Comparison of ENCODE assay signal across 9 cellular contexts in the genomic region with DNA sequence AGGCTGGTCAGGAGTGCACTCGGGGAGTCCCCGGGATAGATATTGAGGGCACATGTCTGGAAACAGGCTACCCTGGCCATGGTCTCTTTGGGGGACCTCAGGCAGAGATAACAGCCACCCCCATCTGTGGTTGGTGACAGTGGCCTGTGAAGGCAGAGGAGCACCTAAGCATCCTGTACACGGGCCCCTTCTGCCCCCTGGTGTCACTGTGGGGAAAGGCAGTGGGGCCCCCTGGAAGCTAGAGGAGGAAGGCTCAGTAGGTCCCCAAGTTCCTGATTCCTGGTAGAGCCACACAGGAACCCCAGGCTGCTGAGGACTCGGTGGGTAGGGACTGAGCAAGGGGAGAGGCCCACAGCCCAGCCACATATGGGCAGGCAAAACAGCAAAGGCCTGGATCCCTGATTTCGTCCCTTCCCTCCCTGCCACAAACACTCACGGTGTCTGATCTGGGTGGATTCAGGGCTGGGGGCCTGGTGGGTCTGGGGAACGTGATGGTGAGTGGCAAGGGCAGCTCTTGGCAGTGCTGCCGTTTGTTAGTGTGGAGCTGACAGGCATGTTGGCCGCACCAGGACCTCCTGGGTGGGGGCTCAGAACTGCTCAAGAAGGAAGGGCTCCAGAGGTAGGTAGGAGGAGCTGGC. TPM values are rescaled to one million over a fixed set of nuclear protein-coding genes. Genes with fewer than 3 reads are reported as not detected.
DNase-seq lines count a peak whose midpoint lies in the region; ATAC-seq, FAIRE-seq and TF ChIP-seq lines count a peak whose summit lies in the region.
"Had no signal": no experiment of that assay in that cellular context is flagged by ENCODE, and none has a peak within 500 bp of the region (broad histone marks: within the 10 kb centered on the region; RNA-seq: fewer than 3 reads in every experiment).

No MANE protein-coding gene starts in this region.

- TF ChIP-seq CTCF in WTC11 (IDR thresholded peaks at IDR 0.05) (peak; percentile 54), cardiac fibroblast (IDR thresholded peaks at IDR 0.05; ENCODE audit: low read depth, low read length) (peak; percentile 86)

- H3K27ac Mint-ChIP-seq in WTC11: no peak overlapping the region
- H3K27ac Mint-ChIP-seq: activated naive CD8-positive, alpha-beta T cell had no signal

- POLR2A ChIA-PET in WTC11 (lab: Charles Lee): no interaction called here

- no peaks in the 10 kb centered on the region for H3K27me3 Mint-ChIP-seq in WTC11 (ENCODE audit: low read depth)
- H3K27me3 Mint-ChIP-seq: activated naive CD8-positive, alpha-beta T cell had no signal

- H3K9me3 Mint-ChIP-seq in WTC11: no peaks in the 10 kb centered on the region

- FAIRE-seq in HTR-8/SVneo (lab: Jason Lieb, UNC): no peak

- H3K4me3 Mint-ChIP-seq in WTC11: no peak overlapping the region
- H3K4me3 Mint-ChIP-seq: activated naive CD8-positive, alpha-beta T cell had no signal

- no peaks in the 10 kb centered on the region for H3K4me1 Mint-ChIP-seq in WTC11

- no peak overlapping the region for H3K4me3 ChIP-seq in cardiac fibroblast (replicated peaks in 1 of 2; ENCODE audit: low read depth in 2 of 2, low read length in 2 of 2)

- H3K36me3 Mint-ChIP-seq in WTC11: peaks cover 75% of the 10 kb centered on the region

- CTCF ChIA-PET in WTC11 (lab: Charles Lee): interaction anchor here (0.6 to 4.2 kb wide), 16 partner anchors 8 to 521 kb away, joined by 3 to 30 read pairs (median 4); a partner anchor contains a TSS

- DNase-seq in GM03348 (ENCODE audit: low spot score) (peak; percentile 82), HTR-8/SVneo (ENCODE audit: insufficient read length, low spot score) (peak; percentile 55), WTC11 (ENCODE audit: low spot score) (peak; percentile 60), cardiac fibroblast (ENCODE audit: low read depth in 2 of 2) (peak; percentile 36 to 47), lung microvascular endothelial cell (ENCODE audit: low read depth in 2 of 2) (peak; percentile 32 to 49)
- DNase-seq in stimulated activated CD8-positive, alpha-beta memory T cell treated with anti-CD3 and anti-CD28 coated beads, Interleukin-2, amount 100 ng/mL, for 48 hours (ENCODE audit: low read depth in 2 of 2): peak; percentile 53 to 63

- ATAC-seq in WTC11 (peak; percentile 88), GM19463 (IDR thresholded peaks at IDR 0.05; ENCODE audit: unreplicated experiment) (no peak), GM21528 (IDR thresholded peaks at IDR 0.05; ENCODE audit: low FRiP score, unreplicated experiment) (no peak)

TF ChIP-seq in WTC11, 78 proteins besides CTCF, POLR2A, EP300 and RAD21:
- TF ChIP-seq, protein P1, sequence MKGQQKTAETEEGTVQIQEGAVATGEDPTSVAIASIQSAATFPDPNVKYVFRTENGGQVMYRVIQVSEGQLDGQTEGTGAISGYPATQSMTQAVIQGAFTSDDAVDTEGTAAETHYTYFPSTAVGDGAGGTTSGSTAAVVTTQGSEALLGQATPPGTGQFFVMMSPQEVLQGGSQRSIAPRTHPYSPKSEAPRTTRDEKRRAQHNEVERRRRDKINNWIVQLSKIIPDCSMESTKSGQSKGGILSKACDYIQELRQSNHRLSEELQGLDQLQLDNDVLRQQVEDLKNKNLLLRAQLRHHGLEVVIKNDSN (CRISPR knock-in tag; IDR thresholded peaks at IDR 0.05): no peak
- TF ChIP-seq ATF1 (CRISPR knock-in tag; IDR thresholded peaks at IDR 0.05) (no peak), SMAD4 (CRISPR knock-in tag; IDR thresholded peaks at IDR 0.05) (no peak), ZNF671 (CRISPR knock-in tag; IDR thresholded peaks at IDR 0.05) (no peak), JUN (CRISPR knock-in tag; IDR thresholded peaks at IDR 0.05) (no peak), SP1 (CRISPR knock-in tag; conservative IDR thresholded peaks at IDR 0.05) (no peak), RELA (CRISPR knock-in tag; IDR thresholded peaks at IDR 0.05; ENCODE audit: borderline replicate concordance) (no peak)
- TF ChIP-seq, protein P2, sequence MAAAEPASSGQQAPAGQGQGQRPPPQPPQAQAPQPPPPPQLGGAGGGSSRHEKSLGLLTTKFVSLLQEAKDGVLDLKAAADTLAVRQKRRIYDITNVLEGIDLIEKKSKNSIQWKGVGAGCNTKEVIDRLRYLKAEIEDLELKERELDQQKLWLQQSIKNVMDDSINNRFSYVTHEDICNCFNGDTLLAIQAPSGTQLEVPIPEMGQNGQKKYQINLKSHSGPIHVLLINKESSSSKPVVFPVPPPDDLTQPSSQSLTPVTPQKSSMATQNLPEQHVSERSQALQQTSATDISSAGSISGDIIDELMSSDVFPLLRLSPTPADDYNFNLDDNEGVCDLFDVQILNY (CRISPR knock-in tag; IDR thresholded peaks at IDR 0.05): no peak
- TF ChIP-seq, protein P3, sequence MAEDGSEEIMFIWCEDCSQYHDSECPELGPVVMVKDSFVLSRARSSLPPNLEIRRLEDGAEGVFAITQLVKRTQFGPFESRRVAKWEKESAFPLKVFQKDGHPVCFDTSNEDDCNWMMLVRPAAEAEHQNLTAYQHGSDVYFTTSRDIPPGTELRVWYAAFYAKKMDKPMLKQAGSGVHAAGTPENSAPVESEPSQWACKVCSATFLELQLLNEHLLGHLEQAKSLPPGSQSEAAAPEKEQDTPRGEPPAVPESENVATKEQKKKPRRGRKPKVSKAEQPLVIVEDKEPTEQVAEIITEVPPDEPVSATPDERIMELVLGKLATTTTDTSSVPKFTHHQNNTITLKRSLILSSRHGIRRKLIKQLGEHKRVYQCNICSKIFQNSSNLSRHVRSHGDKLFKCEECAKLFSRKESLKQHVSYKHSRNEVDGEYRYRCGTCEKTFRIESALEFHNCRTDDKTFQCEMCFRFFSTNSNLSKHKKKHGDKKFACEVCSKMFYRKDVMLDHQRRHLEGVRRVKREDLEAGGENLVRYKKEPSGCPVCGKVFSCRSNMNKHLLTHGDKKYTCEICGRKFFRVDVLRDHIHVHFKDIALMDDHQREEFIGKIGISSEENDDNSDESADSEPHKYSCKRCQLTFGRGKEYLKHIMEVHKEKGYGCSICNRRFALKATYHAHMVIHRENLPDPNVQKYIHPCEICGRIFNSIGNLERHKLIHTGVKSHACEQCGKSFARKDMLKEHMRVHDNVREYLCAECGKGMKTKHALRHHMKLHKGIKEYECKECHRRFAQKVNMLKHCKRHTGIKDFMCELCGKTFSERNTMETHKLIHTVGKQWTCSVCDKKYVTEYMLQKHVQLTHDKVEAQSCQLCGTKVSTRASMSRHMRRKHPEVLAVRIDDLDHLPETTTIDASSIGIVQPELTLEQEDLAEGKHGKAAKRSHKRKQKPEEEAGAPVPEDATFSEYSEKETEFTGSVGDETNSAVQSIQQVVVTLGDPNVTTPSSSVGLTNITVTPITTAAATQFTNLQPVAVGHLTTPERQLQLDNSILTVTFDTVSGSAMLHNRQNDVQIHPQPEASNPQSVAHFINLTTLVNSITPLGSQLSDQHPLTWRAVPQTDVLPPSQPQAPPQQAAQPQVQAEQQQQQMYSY (CRISPR knock-in tag; IDR thresholded peaks at IDR 0.05): no peak
- TF ChIP-seq, protein P4, sequence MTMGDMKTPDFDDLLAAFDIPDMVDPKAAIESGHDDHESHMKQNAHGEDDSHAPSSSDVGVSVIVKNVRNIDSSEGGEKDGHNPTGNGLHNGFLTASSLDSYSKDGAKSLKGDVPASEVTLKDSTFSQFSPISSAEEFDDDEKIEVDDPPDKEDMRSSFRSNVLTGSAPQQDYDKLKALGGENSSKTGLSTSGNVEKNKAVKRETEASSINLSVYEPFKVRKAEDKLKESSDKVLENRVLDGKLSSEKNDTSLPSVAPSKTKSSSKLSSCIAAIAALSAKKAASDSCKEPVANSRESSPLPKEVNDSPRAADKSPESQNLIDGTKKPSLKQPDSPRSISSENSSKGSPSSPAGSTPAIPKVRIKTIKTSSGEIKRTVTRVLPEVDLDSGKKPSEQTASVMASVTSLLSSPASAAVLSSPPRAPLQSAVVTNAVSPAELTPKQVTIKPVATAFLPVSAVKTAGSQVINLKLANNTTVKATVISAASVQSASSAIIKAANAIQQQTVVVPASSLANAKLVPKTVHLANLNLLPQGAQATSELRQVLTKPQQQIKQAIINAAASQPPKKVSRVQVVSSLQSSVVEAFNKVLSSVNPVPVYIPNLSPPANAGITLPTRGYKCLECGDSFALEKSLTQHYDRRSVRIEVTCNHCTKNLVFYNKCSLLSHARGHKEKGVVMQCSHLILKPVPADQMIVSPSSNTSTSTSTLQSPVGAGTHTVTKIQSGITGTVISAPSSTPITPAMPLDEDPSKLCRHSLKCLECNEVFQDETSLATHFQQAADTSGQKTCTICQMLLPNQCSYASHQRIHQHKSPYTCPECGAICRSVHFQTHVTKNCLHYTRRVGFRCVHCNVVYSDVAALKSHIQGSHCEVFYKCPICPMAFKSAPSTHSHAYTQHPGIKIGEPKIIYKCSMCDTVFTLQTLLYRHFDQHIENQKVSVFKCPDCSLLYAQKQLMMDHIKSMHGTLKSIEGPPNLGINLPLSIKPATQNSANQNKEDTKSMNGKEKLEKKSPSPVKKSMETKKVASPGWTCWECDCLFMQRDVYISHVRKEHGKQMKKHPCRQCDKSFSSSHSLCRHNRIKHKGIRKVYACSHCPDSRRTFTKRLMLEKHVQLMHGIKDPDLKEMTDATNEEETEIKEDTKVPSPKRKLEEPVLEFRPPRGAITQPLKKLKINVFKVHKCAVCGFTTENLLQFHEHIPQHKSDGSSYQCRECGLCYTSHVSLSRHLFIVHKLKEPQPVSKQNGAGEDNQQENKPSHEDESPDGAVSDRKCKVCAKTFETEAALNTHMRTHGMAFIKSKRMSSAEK (CRISPR knock-in tag; IDR thresholded peaks at IDR 0.05; ENCODE audit: borderline replicate concordance): no peak

RNA-seq across cellular contexts. Expression of a gene that starts 14.1 kb away (rescaled TPM):
- total RNA-seq in WTC11 (2021) (not detected in 3 replicates), lung microvascular endothelial cell (not detected in 2 replicates)

RNA-seq across cellular contexts. Expression of a gene that starts 42.8 kb away (rescaled TPM):
- total RNA-seq in WTC11 (2021) (not detected in 3 replicates), lung microvascular endothelial cell (not detected in 2 replicates)
